Comparison of ENCODE assay signal across 1 cellular context in the genomic region with DNA sequence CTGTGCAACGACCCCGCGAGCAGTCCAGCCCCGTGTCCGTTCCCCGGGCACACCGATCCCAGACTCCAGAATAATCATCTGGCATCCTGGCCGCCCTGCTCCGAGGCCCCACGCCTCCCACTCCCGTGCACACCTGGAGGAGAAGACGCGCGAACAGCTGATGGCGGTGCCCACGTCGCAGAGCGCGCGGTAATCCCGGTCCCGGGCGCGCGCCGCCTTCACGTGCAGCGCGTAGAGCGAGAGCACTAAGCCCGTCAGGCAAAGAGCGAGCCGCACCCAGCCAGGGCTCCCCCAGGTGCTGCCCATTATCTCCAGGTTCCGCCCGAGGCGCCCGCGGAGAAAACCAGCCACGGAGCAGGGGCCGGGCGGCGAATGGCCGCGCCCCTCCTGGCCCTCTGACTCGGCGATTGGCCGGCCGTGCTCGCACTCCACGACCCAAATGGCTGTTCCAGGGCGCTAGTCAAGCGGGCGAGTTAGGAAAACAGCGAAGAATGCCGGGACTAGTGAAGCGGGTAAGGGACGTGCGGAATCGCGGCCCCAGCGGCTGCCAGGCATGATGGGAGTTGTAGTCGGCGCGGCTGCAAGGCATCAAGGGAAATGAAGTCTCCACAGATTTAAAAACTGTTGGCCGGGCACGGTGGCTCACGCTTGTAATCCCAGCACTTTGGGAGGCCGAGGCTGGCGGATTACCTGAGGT.
TF ChIP-seq lines count a peak whose summit lies in the region.

A gene (minus strand): TSS at position 374 of the 697 bp plus-strand sequence. CDS start 68 bp downstream, at position 306.

TF ChIP-seq in HepG2, 621 proteins besides CTCF, POLR2A, EP300 and RAD21 (continued from another document and continues in another):
- TF ChIP-seq, protein P1, sequence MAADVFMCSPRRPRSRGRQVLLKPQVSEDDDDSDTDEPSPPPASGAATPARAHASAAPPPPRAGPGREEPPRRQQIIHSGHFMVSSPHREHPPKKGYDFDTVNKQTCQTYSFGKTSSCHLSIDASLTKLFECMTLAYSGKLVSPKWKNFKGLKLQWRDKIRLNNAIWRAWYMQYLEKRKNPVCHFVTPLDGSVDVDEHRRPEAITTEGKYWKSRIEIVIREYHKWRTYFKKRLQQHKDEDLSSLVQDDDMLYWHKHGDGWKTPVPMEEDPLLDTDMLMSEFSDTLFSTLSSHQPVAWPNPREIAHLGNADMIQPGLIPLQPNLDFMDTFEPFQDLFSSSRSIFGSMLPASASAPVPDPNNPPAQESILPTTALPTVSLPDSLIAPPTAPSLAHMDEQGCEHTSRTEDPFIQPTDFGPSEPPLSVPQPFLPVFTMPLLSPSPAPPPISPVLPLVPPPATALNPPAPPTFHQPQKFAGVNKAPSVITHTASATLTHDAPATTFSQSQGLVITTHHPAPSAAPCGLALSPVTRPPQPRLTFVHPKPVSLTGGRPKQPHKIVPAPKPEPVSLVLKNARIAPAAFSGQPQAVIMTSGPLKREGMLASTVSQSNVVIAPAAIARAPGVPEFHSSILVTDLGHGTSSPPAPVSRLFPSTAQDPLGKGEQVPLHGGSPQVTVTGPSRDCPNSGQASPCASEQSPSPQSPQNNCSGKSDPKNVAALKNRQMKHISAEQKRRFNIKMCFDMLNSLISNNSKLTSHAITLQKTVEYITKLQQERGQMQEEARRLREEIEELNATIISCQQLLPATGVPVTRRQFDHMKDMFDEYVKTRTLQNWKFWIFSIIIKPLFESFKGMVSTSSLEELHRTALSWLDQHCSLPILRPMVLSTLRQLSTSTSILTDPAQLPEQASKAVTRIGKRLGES (CRISPR knock-in tag; IDR thresholded peaks at IDR 0.05; ENCODE audit: borderline replicate concordance): 0 out of 2 replicates have a peak, but pooled peaks have one; percentile 71
- peak; percentile 89; the same call in 1 of the 2 replicates for TF ChIP-seq ZSCAN9 (CRISPR knock-in tag; IDR thresholded peaks at IDR 0.05; ENCODE audit: borderline replicate concordance)
- TF ChIP-seq, protein P2, sequence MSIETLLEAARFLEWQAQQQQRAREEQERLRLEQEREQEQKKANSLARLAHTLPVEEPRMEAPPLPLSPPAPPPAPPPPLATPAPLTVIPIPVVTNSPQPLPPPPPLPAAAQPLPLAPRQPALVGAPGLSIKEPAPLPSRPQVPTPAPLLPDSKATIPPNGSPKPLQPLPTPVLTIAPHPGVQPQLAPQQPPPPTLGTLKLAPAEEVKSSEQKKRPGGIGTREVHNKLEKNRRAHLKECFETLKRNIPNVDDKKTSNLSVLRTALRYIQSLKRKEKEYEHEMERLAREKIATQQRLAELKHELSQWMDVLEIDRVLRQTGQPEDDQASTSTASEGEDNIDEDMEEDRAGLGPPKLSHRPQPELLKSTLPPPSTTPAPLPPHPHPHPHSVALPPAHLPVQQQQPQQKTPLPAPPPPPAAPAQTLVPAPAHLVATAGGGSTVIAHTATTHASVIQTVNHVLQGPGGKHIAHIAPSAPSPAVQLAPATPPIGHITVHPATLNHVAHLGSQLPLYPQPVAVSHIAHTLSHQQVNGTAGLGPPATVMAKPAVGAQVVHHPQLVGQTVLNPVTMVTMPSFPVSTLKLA (IDR thresholded peaks at IDR 0.05): peak; percentile 62; the same call in 1 of the 2 replicates
- TF ChIP-seq ZNF33A (CRISPR knock-in tag; IDR thresholded peaks at IDR 0.05; ENCODE audit: borderline replicate concordance): no peak
- peak; percentile 97 for TF ChIP-seq DR1 (CRISPR knock-in tag; IDR thresholded peaks at IDR 0.05)
- TF ChIP-seq DPF2 (CRISPR knock-in tag; IDR thresholded peaks at IDR 0.05; ENCODE audit: borderline replicate concordance, low read depth): no peak
- no peak for TF ChIP-seq NR2F1 (CRISPR knock-in tag; IDR thresholded peaks at IDR 0.05)
- TF ChIP-seq TCF12 (IDR thresholded peaks at IDR 0.05): no peak
- TF ChIP-seq TCF12 (CRISPR knock-in tag; IDR thresholded peaks at IDR 0.05): peak; percentile 90; the same call in 1 of the 2 replicates
- TF ChIP-seq HNRNPL (IDR thresholded peaks at IDR 0.05; ENCODE audit: low read depth, low read length): no peak
- peak; percentile 32; the same call in 1 of the 2 replicates for TF ChIP-seq ZNF572 (CRISPR knock-in tag; IDR thresholded peaks at IDR 0.05)
- TF ChIP-seq, protein P3, sequence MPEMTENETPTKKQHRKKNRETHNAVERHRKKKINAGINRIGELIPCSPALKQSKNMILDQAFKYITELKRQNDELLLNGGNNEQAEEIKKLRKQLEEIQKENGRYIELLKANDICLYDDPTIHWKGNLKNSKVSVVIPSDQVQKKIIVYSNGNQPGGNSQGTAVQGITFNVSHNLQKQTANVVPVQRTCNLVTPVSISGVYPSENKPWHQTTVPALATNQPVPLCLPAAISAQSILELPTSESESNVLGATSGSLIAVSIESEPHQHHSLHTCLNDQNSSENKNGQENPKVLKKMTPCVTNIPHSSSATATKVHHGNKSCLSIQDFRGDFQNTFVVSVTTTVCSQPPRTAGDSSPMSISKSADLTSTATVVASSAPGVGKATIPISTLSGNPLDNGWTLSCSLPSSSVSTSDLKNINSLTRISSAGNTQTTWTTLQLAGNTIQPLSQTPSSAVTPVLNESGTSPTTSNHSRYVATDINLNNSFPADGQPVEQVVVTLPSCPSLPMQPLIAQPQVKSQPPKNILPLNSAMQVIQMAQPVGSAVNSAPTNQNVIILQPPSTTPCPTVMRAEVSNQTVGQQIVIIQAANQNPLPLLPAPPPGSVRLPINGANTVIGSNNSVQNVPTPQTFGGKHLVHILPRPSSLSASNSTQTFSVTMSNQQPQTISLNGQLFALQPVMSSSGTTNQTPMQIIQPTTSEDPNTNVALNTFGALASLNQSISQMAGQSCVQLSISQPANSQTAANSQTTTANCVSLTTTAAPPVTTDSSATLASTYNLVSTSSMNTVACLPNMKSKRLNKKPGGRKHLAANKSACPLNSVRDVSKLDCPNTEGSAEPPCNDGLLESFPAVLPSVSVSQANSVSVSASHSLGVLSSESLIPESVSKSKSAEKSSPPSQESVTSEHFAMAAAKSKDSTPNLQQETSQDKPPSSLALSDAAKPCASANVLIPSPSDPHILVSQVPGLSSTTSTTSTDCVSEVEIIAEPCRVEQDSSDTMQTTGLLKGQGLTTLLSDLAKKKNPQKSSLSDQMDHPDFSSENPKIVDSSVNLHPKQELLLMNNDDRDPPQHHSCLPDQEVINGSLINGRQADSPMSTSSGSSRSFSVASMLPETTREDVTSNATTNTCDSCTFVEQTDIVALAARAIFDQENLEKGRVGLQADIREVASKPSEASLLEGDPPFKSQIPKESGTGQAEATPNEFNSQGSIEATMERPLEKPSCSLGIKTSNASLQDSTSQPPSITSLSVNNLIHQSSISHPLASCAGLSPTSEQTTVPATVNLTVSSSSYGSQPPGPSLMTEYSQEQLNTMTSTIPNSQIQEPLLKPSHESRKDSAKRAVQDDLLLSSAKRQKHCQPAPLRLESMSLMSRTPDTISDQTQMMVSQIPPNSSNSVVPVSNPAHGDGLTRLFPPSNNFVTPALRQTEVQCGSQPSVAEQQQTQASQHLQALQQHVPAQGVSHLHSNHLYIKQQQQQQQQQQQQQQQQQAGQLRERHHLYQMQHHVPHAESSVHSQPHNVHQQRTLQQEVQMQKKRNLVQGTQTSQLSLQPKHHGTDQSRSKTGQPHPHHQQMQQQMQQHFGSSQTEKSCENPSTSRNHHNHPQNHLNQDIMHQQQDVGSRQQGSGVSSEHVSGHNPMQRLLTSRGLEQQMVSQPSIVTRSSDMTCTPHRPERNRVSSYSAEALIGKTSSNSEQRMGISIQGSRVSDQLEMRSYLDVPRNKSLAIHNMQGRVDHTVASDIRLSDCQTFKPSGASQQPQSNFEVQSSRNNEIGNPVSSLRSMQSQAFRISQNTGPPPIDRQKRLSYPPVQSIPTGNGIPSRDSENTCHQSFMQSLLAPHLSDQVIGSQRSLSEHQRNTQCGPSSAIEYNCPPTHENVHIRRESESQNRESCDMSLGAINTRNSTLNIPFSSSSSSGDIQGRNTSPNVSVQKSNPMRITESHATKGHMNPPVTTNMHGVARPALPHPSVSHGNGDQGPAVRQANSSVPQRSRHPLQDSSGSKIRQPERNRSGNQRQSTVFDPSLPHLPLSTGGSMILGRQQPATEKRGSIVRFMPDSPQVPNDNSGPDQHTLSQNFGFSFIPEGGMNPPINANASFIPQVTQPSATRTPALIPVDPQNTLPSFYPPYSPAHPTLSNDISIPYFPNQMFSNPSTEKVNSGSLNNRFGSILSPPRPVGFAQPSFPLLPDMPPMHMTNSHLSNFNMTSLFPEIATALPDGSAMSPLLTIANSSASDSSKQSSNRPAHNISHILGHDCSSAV (CRISPR knock-in tag; IDR thresholded peaks at IDR 0.05; ENCODE audit: borderline replicate concordance): no peak
- TF ChIP-seq ZNF772 (CRISPR knock-in tag; IDR thresholded peaks at IDR 0.05): peak; percentile 99
- 0 out of 2 replicates have a peak, but pooled peaks have one; percentile 64 for TF ChIP-seq BRD4 (CRISPR knock-in tag; IDR thresholded peaks at IDR 0.05)
- TF ChIP-seq SOX5 (CRISPR knock-in tag; IDR thresholded peaks at IDR 0.05; ENCODE audit: borderline replicate concordance): peak; percentile 64; the same call in 1 of the 2 replicates
- no peak for TF ChIP-seq NFIB (CRISPR knock-in tag; IDR thresholded peaks at IDR 0.05; ENCODE audit: borderline replicate concordance)
- peak; percentile 30; the same call in 1 of the 2 replicates for TF ChIP-seq STAT5B (CRISPR knock-in tag; IDR thresholded peaks at IDR 0.05)
- TF ChIP-seq, protein P4, sequence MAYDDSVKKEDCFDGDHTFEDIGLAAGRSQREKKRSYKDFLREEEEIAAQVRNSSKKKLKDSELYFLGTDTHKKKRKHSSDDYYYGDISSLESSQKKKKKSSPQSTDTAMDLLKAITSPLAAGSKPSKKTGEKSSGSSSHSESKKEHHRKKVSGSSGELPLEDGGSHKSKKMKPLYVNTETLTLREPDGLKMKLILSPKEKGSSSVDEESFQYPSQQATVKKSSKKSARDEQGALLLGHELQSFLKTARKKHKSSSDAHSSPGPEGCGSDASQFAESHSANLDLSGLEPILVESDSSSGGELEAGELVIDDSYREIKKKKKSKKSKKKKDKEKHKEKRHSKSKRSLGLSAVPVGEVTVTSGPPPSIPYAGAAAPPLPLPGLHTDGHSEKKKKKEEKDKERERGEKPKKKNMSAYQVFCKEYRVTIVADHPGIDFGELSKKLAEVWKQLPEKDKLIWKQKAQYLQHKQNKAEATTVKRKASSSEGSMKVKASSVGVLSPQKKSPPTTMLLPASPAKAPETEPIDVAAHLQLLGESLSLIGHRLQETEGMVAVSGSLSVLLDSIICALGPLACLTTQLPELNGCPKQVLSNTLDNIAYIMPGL (CRISPR knock-in tag; IDR thresholded peaks at IDR 0.05; ENCODE audit: borderline replicate concordance in 1 of 2, low read depth in 1 of 2): peak; percentile 88 to 93; a peak in 3 of 4 replicates
- TF ChIP-seq, protein P5, sequence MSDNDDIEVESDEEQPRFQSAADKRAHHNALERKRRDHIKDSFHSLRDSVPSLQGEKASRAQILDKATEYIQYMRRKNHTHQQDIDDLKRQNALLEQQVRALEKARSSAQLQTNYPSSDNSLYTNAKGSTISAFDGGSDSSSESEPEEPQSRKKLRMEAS (IDR thresholded peaks at IDR 0.05): peak; percentile 78; the same call in 1 of the 2 replicates
- TF ChIP-seq, protein P6, sequence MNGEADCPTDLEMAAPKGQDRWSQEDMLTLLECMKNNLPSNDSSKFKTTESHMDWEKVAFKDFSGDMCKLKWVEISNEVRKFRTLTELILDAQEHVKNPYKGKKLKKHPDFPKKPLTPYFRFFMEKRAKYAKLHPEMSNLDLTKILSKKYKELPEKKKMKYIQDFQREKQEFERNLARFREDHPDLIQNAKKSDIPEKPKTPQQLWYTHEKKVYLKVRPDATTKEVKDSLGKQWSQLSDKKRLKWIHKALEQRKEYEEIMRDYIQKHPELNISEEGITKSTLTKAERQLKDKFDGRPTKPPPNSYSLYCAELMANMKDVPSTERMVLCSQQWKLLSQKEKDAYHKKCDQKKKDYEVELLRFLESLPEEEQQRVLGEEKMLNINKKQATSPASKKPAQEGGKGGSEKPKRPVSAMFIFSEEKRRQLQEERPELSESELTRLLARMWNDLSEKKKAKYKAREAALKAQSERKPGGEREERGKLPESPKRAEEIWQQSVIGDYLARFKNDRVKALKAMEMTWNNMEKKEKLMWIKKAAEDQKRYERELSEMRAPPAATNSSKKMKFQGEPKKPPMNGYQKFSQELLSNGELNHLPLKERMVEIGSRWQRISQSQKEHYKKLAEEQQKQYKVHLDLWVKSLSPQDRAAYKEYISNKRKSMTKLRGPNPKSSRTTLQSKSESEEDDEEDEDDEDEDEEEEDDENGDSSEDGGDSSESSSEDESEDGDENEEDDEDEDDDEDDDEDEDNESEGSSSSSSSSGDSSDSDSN (CRISPR knock-in tag; IDR thresholded peaks at IDR 0.05): peak; percentile 94
- peak; percentile 35 for TF ChIP-seq PHF5A (CRISPR knock-in tag; IDR thresholded peaks at IDR 0.05; ENCODE audit: low read depth, unreplicated experiment)
- peak; percentile 91 for TF ChIP-seq KDM2A (CRISPR knock-in tag; IDR thresholded peaks at IDR 0.05; ENCODE audit: borderline replicate concordance, low read depth)
- no peak for TF ChIP-seq SRSF9 (IDR thresholded peaks at IDR 0.05; ENCODE audit: borderline replicate concordance, insufficient read depth, low read depth, low read length, poor library complexity, severe bottlenecking)
- peak; percentile 88 for TF ChIP-seq PHF8 (CRISPR knock-in tag; IDR thresholded peaks at IDR 0.05)
- peak; percentile 89 for TF ChIP-seq SUZ12 (IDR thresholded peaks at IDR 0.05; ENCODE audit: low read depth, low read length)
- TF ChIP-seq PITX1 (CRISPR knock-in tag; IDR thresholded peaks at IDR 0.05): peak; percentile 19
- peak; percentile 70 for TF ChIP-seq MIXL1 (CRISPR knock-in tag; IDR thresholded peaks at IDR 0.05)
- peak; percentile 93 for TF ChIP-seq DMAP1 (CRISPR knock-in tag; IDR thresholded peaks at IDR 0.05)
- TF ChIP-seq, protein P7, sequence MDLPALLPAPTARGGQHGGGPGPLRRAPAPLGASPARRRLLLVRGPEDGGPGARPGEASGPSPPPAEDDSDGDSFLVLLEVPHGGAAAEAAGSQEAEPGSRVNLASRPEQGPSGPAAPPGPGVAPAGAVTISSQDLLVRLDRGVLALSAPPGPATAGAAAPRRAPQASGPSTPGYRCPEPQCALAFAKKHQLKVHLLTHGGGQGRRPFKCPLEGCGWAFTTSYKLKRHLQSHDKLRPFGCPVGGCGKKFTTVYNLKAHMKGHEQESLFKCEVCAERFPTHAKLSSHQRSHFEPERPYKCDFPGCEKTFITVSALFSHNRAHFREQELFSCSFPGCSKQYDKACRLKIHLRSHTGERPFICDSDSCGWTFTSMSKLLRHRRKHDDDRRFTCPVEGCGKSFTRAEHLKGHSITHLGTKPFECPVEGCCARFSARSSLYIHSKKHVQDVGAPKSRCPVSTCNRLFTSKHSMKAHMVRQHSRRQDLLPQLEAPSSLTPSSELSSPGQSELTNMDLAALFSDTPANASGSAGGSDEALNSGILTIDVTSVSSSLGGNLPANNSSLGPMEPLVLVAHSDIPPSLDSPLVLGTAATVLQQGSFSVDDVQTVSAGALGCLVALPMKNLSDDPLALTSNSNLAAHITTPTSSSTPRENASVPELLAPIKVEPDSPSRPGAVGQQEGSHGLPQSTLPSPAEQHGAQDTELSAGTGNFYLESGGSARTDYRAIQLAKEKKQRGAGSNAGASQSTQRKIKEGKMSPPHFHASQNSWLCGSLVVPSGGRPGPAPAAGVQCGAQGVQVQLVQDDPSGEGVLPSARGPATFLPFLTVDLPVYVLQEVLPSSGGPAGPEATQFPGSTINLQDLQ (CRISPR knock-in tag; IDR thresholded peaks at IDR 0.05): peak; percentile 72; the same call in 1 of the 2 replicates
- TF ChIP-seq SMAD9 (CRISPR knock-in tag; IDR thresholded peaks at IDR 0.05): no peak
- peak; percentile 66; the same call in 1 of the 2 replicates for TF ChIP-seq ZNF776 (CRISPR knock-in tag; IDR thresholded peaks at IDR 0.05)
- no peak for TF ChIP-seq ZNF292 (CRISPR knock-in tag; IDR thresholded peaks at IDR 0.05; ENCODE audit: borderline replicate concordance, low read depth)
- no peak for TF ChIP-seq JDP2 (CRISPR knock-in tag; IDR thresholded peaks at IDR 0.05; ENCODE audit: borderline replicate concordance)
